ENCODE assay signal across 24 cellular contexts in genomic region chr3:176262071-176262470, GRCh38.
"Had no signal": no experiment of that assay in that cellular context is flagged by ENCODE, and none has a peak within 500 bp of the region (broad histone marks: within the 10 kb centered on the region; RNA-seq: fewer than 3 reads in every experiment).

No MANE protein-coding gene starts in this region.

- H3K36me3 ChIP-seq: lower lobe of right lung, pancreas, tibial artery had no signal

- H3K27me3 Mint-ChIP-seq: activated B cell treated with CpG ODN at 0.5 μM for 24 hours; activated CD4-positive, alpha-beta T cell treated with anti-CD3 and anti-CD28 coated beads for 36 hours; activated naive CD8-positive, alpha-beta T cell; naive thymus-derived CD4-positive, alpha-beta T cell; T-helper 17 cell had no signal

- H3K4me3 Mint-ChIP-seq: activated B cell treated with CpG ODN at 0.5 μM for 24 hours; activated CD4-positive, alpha-beta T cell treated with anti-CD3 and anti-CD28 coated beads for 36 hours; activated naive CD8-positive, alpha-beta T cell; activated T-cell treated with anti-CD3 and anti-CD28 coated beads, Interleukin-2, amount 50 U/mL, for 4 hours; naive thymus-derived CD4-positive, alpha-beta T cell; T-helper 17 cell had no signal

- H3K4me1 ChIP-seq: lower lobe of right lung, pancreas, tibial artery had no signal

- H3K4me1 Mint-ChIP-seq: activated B cell treated with CpG ODN at 0.5 μM for 24 hours; activated CD4-positive, alpha-beta T cell treated with anti-CD3 and anti-CD28 coated beads for 36 hours; naive thymus-derived CD4-positive, alpha-beta T cell; T-helper 17 cell had no signal

- ATAC-seq: activated CD4-positive, alpha-beta T cell treated with anti-CD3 and anti-CD28 coated beads for 36 hours; activated T-cell treated with anti-CD3 and anti-CD28 coated beads, Interleukin-2, amount 50 U/mL, for 4 hours; left lobe of liver; lower lobe of right lung; naive thymus-derived CD4-positive, alpha-beta T cell; pancreas; right cardiac atrium; stimulated activated naive CD8-positive, alpha-beta T cell treated with anti-CD3 and anti-CD28 coated beads, Interleukin-15, Interleukin-2, amounts not matched to agents 100 U/mL and 50 U/mL, for 24 hours; T-helper 17 cell had no signal

- H3K27ac Mint-ChIP-seq: activated B cell treated with CpG ODN at 0.5 μM for 24 hours; activated CD4-positive, alpha-beta T cell treated with anti-CD3 and anti-CD28 coated beads for 36 hours; activated naive CD8-positive, alpha-beta T cell; activated T-helper 2 cell treated with anti-CD3 and anti-CD28 coated beads, Interferon-gamma antibody, Interleukin-2, Interleukin-4, amounts not matched to agents 10 μg/mL and 5 μg/mL and 100 μg/mL, durations not matched to agents 14 hours and 24 hours and 36 hours; naive thymus-derived CD4-positive, alpha-beta T cell; T-helper 17 cell had no signal

- H3K27me3 ChIP-seq: pancreas, tibial artery had no signal

- H3K36me3 Mint-ChIP-seq: activated naive CD8-positive, alpha-beta T cell had no signal

- DNase-seq: activated B cell treated with CpG ODN at 0.5 μM for 24 hours; activated CD4-positive, alpha-beta T cell treated with anti-CD3 and anti-CD28 coated beads for 36 hours; activated CD4-positive, alpha-beta T cell treated with anti-CD3 and anti-CD28 coated beads, Interleukin-2, amount 50 U/mL, for 4 hours; activated CD8-positive, alpha-beta memory T cell treated with anti-CD3 and anti-CD28 coated beads, Interleukin-2, amount 50 U/mL, for 48 hours; activated naive CD4-positive, alpha-beta T cell; activated T-cell treated with anti-CD3 and anti-CD28 coated beads, Interleukin-2, amount 50 U/mL, for 4 hours; cerebellar nuclear complex; cortex of kidney; effector CD4-positive, alpha-beta T cell; foreskin fibroblast; kidney; lower lobe of right lung; mesendoderm; naive thymus-derived CD4-positive, alpha-beta T cell; pancreas; right cardiac atrium; stimulated activated CD4-positive, alpha-beta T cell treated with anti-CD3 and anti-CD28 coated beads, Interleukin-12 subunit alpha, Interleukin-12 subunit beta, amount 100 ng/mL, for 4 hours; stimulated activated CD4-positive, alpha-beta T cell treated with anti-CD3 and anti-CD28 coated beads, Interleukin-4, amount 100 ng/mL, for 4 hours; stimulated activated naive CD8-positive, alpha-beta T cell treated with anti-CD3 and anti-CD28 coated beads, Interleukin-15, Interleukin-2, amounts not matched to agents 100 U/mL and 50 U/mL, for 24 hours; T-helper 17 cell; tibial artery had no signal

- H3K27ac ChIP-seq: lower lobe of right lung, pancreas, tibial artery had no signal

- H3K9me3 ChIP-seq: pancreas had no signal

- H3K4me3 ChIP-seq: lower lobe of right lung, pancreas, tibial artery had no signal
